ENCODE assay signal across 16 cellular contexts in the genomic region with DNA sequence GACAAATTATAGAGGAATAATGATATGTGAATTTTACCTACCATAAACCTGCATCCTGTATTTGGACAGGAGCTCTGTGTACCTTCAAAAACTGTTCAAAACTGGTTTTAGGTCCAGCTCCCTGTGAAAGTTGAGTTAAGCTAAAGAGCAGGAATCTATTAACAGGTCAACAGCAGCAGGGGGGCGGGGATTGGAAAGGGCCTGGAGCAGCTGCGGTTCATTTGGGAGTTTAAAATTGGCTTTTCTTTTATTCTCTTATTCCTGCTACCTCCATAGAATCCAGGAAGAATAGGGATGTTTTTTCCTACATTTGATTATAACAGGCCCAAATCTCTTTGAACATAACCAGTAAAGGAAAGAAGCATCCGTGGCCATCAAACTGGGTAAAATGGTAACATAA. TPM values are rescaled to one million over a fixed set of nuclear protein-coding genes. Genes with fewer than 3 reads are reported as not detected.
DNase-seq lines count a peak whose midpoint lies in the region; ATAC-seq and TF ChIP-seq lines count a peak whose summit lies in the region.
"Had no signal": no experiment of that assay in that cellular context is flagged by ENCODE, and none has a peak within 500 bp of the region (broad histone marks: within the 10 kb centered on the region; RNA-seq: fewer than 3 reads in every experiment).

No MANE protein-coding gene starts in this region.

- no peak overlapping the region for H3K4me3 ChIP-seq in RWPE2 (ENCODE audit: severe bottlenecking)
- peak overlapping the region; percentile 49 for H3K4me3 ChIP-seq in neuron (ENCODE audit: low read length)

- no peak overlapping the region for H3K4me3 Mint-ChIP-seq in activated CD4-positive, alpha-beta T cell treated with anti-CD3 and anti-CD28 coated beads, Interleukin-2, amount 10 ng/mL, durations not matched to agents 7 days and 5 days
- H3K4me3 Mint-ChIP-seq in activated CD4-positive, alpha-beta memory T cell treated with anti-CD3 and anti-CD28 coated beads for 36 hours, result no peak overlapping the region
- H3K4me3 Mint-ChIP-seq: activated naive CD4-positive, alpha-beta T cell treated with anti-CD3 and anti-CD28 coated beads, Interleukin-2, amount 50 U/mL, for 24 hours; naive thymus-derived CD4-positive, alpha-beta T cell had no signal

- peak; percentile 35 for DNase-seq in EH (ENCODE audit: low read depth)
- DNase-seq in RWPE2 (ENCODE audit: low spot score), result no peak
- DNase-seq in glomerular visceral epithelial cell (ENCODE audit: extremely low spot score), result peak; percentile 56
- DNase-seq in GM10266 (ENCODE audit: extremely low spot score), result no peak
- no peak for DNase-seq in activated CD4-positive, alpha-beta T cell treated with anti-CD3 and anti-CD28 coated beads, Interleukin-2, amount 10 ng/mL, durations not matched to agents 7 days and 5 days
- DNase-seq in DMS 273 treated with DMSO at 0.1 percent for 48 hours (lab: John Stamatoyannopoulos, UW), result no peak
- DNase-seq in activated CD4-positive, alpha-beta memory T cell treated with anti-CD3 and anti-CD28 coated beads for 36 hours, result no peak
- DNase-seq: activated CD4-positive, alpha-beta T cell treated with anti-CD3 and anti-CD28 coated beads, Interleukin-2, amount 50 U/mL, for 48 hours; naive thymus-derived CD4-positive, alpha-beta T cell; NCI-H510A; stimulated activated CD4-positive, alpha-beta T cell treated with anti-CD3 and anti-CD28 coated beads, Interleukin-4, amount 100 ng/mL, for 1 hour had no signal

- intact Hi-C loops in activated CD4-positive, alpha-beta memory T cell treated with anti-CD3 and anti-CD28 coated beads for 36 hours (cut with micrococcal nuclease), result no loop called here

- H3K36me3 Mint-ChIP-seq in activated CD4-positive, alpha-beta T cell treated with anti-CD3 and anti-CD28 coated beads, Interleukin-2, amount 10 ng/mL, durations not matched to agents 7 days and 5 days (ENCODE audit: low read depth), result peaks cover 2% of the 10 kb centered on the region
- no peaks in the 10 kb centered on the region for H3K36me3 Mint-ChIP-seq in activated CD4-positive, alpha-beta memory T cell treated with anti-CD3 and anti-CD28 coated beads for 36 hours

- H2AFZ ChIP-seq in neuron (ENCODE audit: low read depth, low read length), result no peak overlapping the region

- no peak overlapping the region for H3K27ac Mint-ChIP-seq in activated CD4-positive, alpha-beta T cell treated with anti-CD3 and anti-CD28 coated beads, Interleukin-2, amount 10 ng/mL, durations not matched to agents 7 days and 5 days
- H3K27ac Mint-ChIP-seq in activated CD4-positive, alpha-beta memory T cell treated with anti-CD3 and anti-CD28 coated beads for 36 hours, result no peak overlapping the region
- H3K27ac Mint-ChIP-seq: activated naive CD4-positive, alpha-beta T cell treated with anti-CD3 and anti-CD28 coated beads, Interleukin-2, amount 50 U/mL, for 24 hours; naive thymus-derived CD4-positive, alpha-beta T cell had no signal

- no peaks in the 10 kb centered on the region for H3K9me3 ChIP-seq in RWPE2 (ENCODE audit: severe bottlenecking)
- H3K9me3 ChIP-seq in neuron (ENCODE audit: low read length), result peaks cover 7% of the 10 kb centered on the region

- peaks cover 11% of the 10 kb centered on the region for H3K9me3 Mint-ChIP-seq in activated CD4-positive, alpha-beta T cell treated with anti-CD3 and anti-CD28 coated beads, Interleukin-2, amount 10 ng/mL, durations not matched to agents 7 days and 5 days
- peaks cover 12% of the 10 kb centered on the region for H3K9me3 Mint-ChIP-seq in activated CD4-positive, alpha-beta memory T cell treated with anti-CD3 and anti-CD28 coated beads for 36 hours

- H3K4me1 Mint-ChIP-seq in activated CD4-positive, alpha-beta T cell treated with anti-CD3 and anti-CD28 coated beads, Interleukin-2, amount 10 ng/mL, durations not matched to agents 7 days and 5 days, result no peaks in the 10 kb centered on the region
- H3K4me1 Mint-ChIP-seq in activated CD4-positive, alpha-beta memory T cell treated with anti-CD3 and anti-CD28 coated beads for 36 hours (ENCODE audit: low read depth), result no peaks in the 10 kb centered on the region
- H3K4me1 Mint-ChIP-seq: activated naive CD4-positive, alpha-beta T cell treated with anti-CD3 and anti-CD28 coated beads, Interleukin-2, amount 50 U/mL, for 24 hours; naive thymus-derived CD4-positive, alpha-beta T cell had no signal

- CTCF ChIA-PET in activated CD4-positive, alpha-beta T cell treated with anti-CD3 and anti-CD28 coated beads, Interleukin-2, amount 10 ng/mL, durations not matched to agents 7 days and 5 days (lab: Charles Lee), result no interaction called here
- CTCF ChIA-PET in activated CD4-positive, alpha-beta memory T cell treated with anti-CD3 and anti-CD28 coated beads for 36 hours (lab: Charles Lee), result interaction anchor here (0.5 kb wide), 1 partner anchor 632 kb away, joined by 3 read pairs; no protein-coding TSS in a partner anchor

- H3K27me3 ChIP-seq in RWPE2 (ENCODE audit: insufficient read depth, poor library complexity, severe bottlenecking), result no peaks in the 10 kb centered on the region
- no peaks in the 10 kb centered on the region for H3K27me3 ChIP-seq in neuron (ENCODE audit: insufficient read depth, low read length)

- POLR2A ChIA-PET in activated CD4-positive, alpha-beta T cell treated with anti-CD3 and anti-CD28 coated beads, Interleukin-2, amount 10 ng/mL, durations not matched to agents 7 days and 5 days (lab: Charles Lee), result no interaction called here
- POLR2A ChIA-PET in activated CD4-positive, alpha-beta memory T cell treated with anti-CD3 and anti-CD28 coated beads for 36 hours (lab: Charles Lee), result no interaction called here

- peak; percentile 14; the same call in 1 of the 3 replicates for ATAC-seq in RWPE2 (ENCODE audit: low read depth)
- ATAC-seq: naive thymus-derived CD4-positive, alpha-beta T cell had no signal

- H3K4me1 ChIP-seq in RWPE2 (ENCODE audit: insufficient read depth, poor library complexity, severe bottlenecking), result peaks cover 16% of the 10 kb centered on the region
- peaks cover 31% of the 10 kb centered on the region for H3K4me1 ChIP-seq in neuron (ENCODE audit: insufficient read depth, low read length)

- peaks cover 2% of the 10 kb centered on the region for H3K27me3 Mint-ChIP-seq in activated CD4-positive, alpha-beta T cell treated with anti-CD3 and anti-CD28 coated beads, Interleukin-2, amount 10 ng/mL, durations not matched to agents 7 days and 5 days
- no peaks in the 10 kb centered on the region for H3K27me3 Mint-ChIP-seq in activated CD4-positive, alpha-beta memory T cell treated with anti-CD3 and anti-CD28 coated beads for 36 hours

- H3K27ac ChIP-seq in RWPE2 (ENCODE audit: poor library complexity, severe bottlenecking), result peak overlapping the region; percentile 57
- H3K27ac ChIP-seq: C4-2B had no signal

- TF ChIP-seq CTCF in RWPE2 (IDR thresholded peaks at IDR 0.05; ENCODE audit: poor library complexity, severe bottlenecking) (no peak), GM10266 (IDR thresholded peaks at IDR 0.05; ENCODE audit: control insufficient read depth, insufficient read depth, low read depth, missing control alignments) (no peak)

- H3K36me3 ChIP-seq in RWPE2 (ENCODE audit: low read depth) (no peaks in the 10 kb centered on the region), neuron (ENCODE audit: insufficient read depth, low read length) (no peaks in the 10 kb centered on the region)

RNA-seq across cellular contexts. Expression of a gene that starts 23.8 kb away (rescaled TPM):
- not detected for total RNA-seq in activated CD4-positive, alpha-beta T cell treated with anti-CD3 and anti-CD28 coated beads, Interleukin-2, amount 10 ng/mL, durations not matched to agents 7 days and 5 days
- not detected for total RNA-seq in activated CD4-positive, alpha-beta memory T cell treated with anti-CD3 and anti-CD28 coated beads for 36 hours
- total RNA-seq: naive thymus-derived CD4-positive, alpha-beta T cell had no signal

RNA-seq across cellular contexts. Expression of a gene that starts 37.9 kb away (rescaled TPM):
- total RNA-seq in activated CD4-positive, alpha-beta T cell treated with anti-CD3 and anti-CD28 coated beads, Interleukin-2, amount 10 ng/mL, durations not matched to agents 7 days and 5 days, result not detected
- total RNA-seq in activated CD4-positive, alpha-beta memory T cell treated with anti-CD3 and anti-CD28 coated beads for 36 hours, result not detected
- total RNA-seq: dermis microvascular lymphatic vessel endothelial cell; H4; naive thymus-derived CD4-positive, alpha-beta T cell had no signal

Comparison
In these comparisons a context has a peak if more than half of its experiments do, and no peak if none do; other contexts are left out.
1. DNase-seq: peak in EH (single experiment) and glomerular visceral epithelial cell (single experiment); none in RWPE2 (single experiment), GM10266 (single experiment), activated CD4-positive, alpha-beta T cell treated with anti-CD3 and anti-CD28 coated beads, Interleukin-2, amount 10 ng/mL, durations not matched to agents 7 days and 5 days (single experiment), DMS 273 treated with DMSO at 0.1 percent for 48 hours (single experiment) and activated CD4-positive, alpha-beta memory T cell treated with anti-CD3 and anti-CD28 coated beads for 36 hours (single experiment).